In genomic region chr12:10722905-10723866, GRCh38 we compare ENCODE assay signal across 8 cellular contexts. TPM values are rescaled to one million over a fixed set of nuclear protein-coding genes. Genes with fewer than 3 reads are reported as not detected.
DNase-seq lines count a peak whose midpoint lies in the region; ATAC-seq lines count a peak whose summit lies in the region.

Gene YBX3, minus strand, starts transcription at chr12:10723323. Its CDS starts 212 bp downstream, at chr12:10723111.

- peak; percentile 34 for ATAC-seq in HG02981 (IDR thresholded peaks at IDR 0.05; ENCODE audit: unreplicated experiment)

- peak within 1 kb of the TSS; percentile 84 to 97 for H3K4me3 ChIP-seq in esophagus (ENCODE audit: low read depth in 1 of 2, low read length in 2 of 2)

- peaks cover 0 to 1% of the 10 kb centered on the region in 2 donors for H3K9me3 ChIP-seq in esophagus (ENCODE audit: control insufficient read depth in 2 of 2, insufficient read depth in 1 of 2, low read depth in 1 of 2, low read length in 1 of 2)

- no peaks in the 10 kb centered on the region for H3K36me3 ChIP-seq in esophagus (ENCODE audit: control insufficient read depth in 2 of 2, insufficient read depth in 2 of 2, low read length in 1 of 2)

- no peaks in the 10 kb centered on the region for H3K27me3 ChIP-seq in esophagus (ENCODE audit: control insufficient read depth in 1 of 2, insufficient read depth in 2 of 2, low read length in 2 of 2)

- H3K27ac ChIP-seq in esophagus (ENCODE audit: low read depth in 2 of 2, low read length in 1 of 2): peak within 1 kb of the TSS; percentile 100

- H3K4me1 ChIP-seq in esophagus (ENCODE audit: control insufficient read depth in 2 of 2, insufficient read depth in 2 of 2, low read length in 1 of 2): peaks cover 0 to 2% of the 10 kb centered on the region in 2 donors

- DNase-seq in activated effector memory CD4-positive, alpha-beta T cell treated with anti-CD3 and anti-CD28 coated beads, Interleukin-2, amount 50 U/mL, for 16 hours: peak; percentile 68
- DNase-seq in activated effector memory CD4-positive, alpha-beta T cell treated with Interleukin-2 at 50 U/mL for 16 hours: no peak
- DNase-seq in NCI-H526 treated with DMSO at 0.1 percent for 48 hours (lab: John Stamatoyannopoulos, UW): peak; percentile 65
- peak; percentile 16 for DNase-seq in activated T-cell treated with anti-CD3 and anti-CD28 coated beads for 1 hour (ENCODE audit: low read depth)
- DNase-seq in mucosa of gallbladder (ENCODE audit: low spot score): peak; percentile 85
- peak; percentile 2 to 4 for DNase-seq in stimulated activated CD8-positive, alpha-beta memory T cell treated with anti-CD3 and anti-CD28 coated beads, Interleukin-7, amount 100 ng/mL, for 1 hour (ENCODE audit: low read depth in 2 of 2)

- WGBS in esophagus, 2 donors: 0% methylated on average over 66 to 97 of the region's 97 CpGs

RNA-seq across cellular contexts. Expression of gene YBX3, which starts in this region (rescaled TPM):
- 100 to 1,000 TPM; 399 to 433 TPM for polyA plus RNA-seq in esophagus
- total RNA-seq in mucosa of gallbladder: 159 TPM
